In genomic region chr19:58469241-58470013, GRCh38 we compare ENCODE assay signal across 24 cellular contexts. TPM values are rescaled to one million over a fixed set of nuclear protein-coding genes. Genes with fewer than 3 reads are reported as not detected.
DNase-seq lines count a peak whose midpoint lies in the region; ATAC-seq, FAIRE-seq and TF ChIP-seq lines count a peak whose summit lies in the region.
"Had no signal": no experiment of that assay in that cellular context is flagged by ENCODE, and none has a peak within 500 bp of the region (broad histone marks: within the 10 kb centered on the region; RNA-seq: fewer than 3 reads in every experiment).

No MANE protein-coding gene starts in this region.

- peaks cover 37% of the 10 kb centered on the region for H3K4me1 ChIP-seq in DND-41 (ENCODE audit: insufficient read depth, low read length)

- no peaks in the 10 kb centered on the region for H3K9me3 ChIP-seq in DND-41 (ENCODE audit: insufficient read depth, low read length, severe bottlenecking)
- H3K9me3 ChIP-seq: esophagus muscularis mucosa, gastrocnemius medialis, lower lobe of right lung, sigmoid colon, suprapubic skin, uterus had no signal

- no peak for TF ChIP-seq POLR2A in GM12891 (IDR thresholded peaks at IDR 0.05; ENCODE audit: low read depth, low read length)

- no peaks in the 10 kb centered on the region for H3K27me3 ChIP-seq in DND-41 (ENCODE audit: insufficient read depth, low read length, poor library complexity)
- H3K27me3 ChIP-seq: esophagus muscularis mucosa, gastrocnemius medialis, sigmoid colon, suprapubic skin, uterus had no signal

- H4K20me1 ChIP-seq in DND-41 (ENCODE audit: insufficient read depth, low read length), result peaks cover 30% of the 10 kb centered on the region

- peaks cover 23% of the 10 kb centered on the region for H3K4me1 Mint-ChIP-seq in activated CD4-positive, alpha-beta T cell treated with anti-CD3 and anti-CD28 coated beads for 36 hours
- H3K4me1 Mint-ChIP-seq in brain (peaks cover 37% of the 10 kb centered on the region), nephron (peaks cover 12% of the 10 kb centered on the region)

- ATAC-seq in activated CD4-positive, alpha-beta T cell treated with anti-CD3 and anti-CD28 coated beads for 36 hours, result no peak
- no peak for ATAC-seq in DND-41 (ENCODE audit: insufficient read depth, low read depth)
- no peak for ATAC-seq in GM19023 (IDR thresholded peaks at IDR 0.05; ENCODE audit: unreplicated experiment)
- ATAC-seq: activated T-helper 17 cell treated with anti-CD3 and anti-CD28 coated beads, Interleukin-2, amount 50 U/mL, for 72 hours; gastrocnemius medialis; lower lobe of right lung had no signal

- peak overlapping the region; percentile 86 for H3K4me3 Mint-ChIP-seq in activated CD4-positive, alpha-beta T cell treated with anti-CD3 and anti-CD28 coated beads for 36 hours
- H3K4me3 Mint-ChIP-seq in brain (peak overlapping the region; percentile 86 to 91 (median 89)), nephron (peak overlapping the region; percentile 86 to 89 (median 87))

- peaks cover 46% of the 10 kb centered on the region for H3K36me3 ChIP-seq in DND-41 (ENCODE audit: insufficient read depth, low read length)
- H3K36me3 ChIP-seq: uterus had no signal

- H3K79me2 ChIP-seq in DND-41 (ENCODE audit: insufficient read depth, low read length), result peaks cover 26% of the 10 kb centered on the region

- TF ChIP-seq CTCF in DND-41 (IDR thresholded peaks at IDR 0.05; ENCODE audit: borderline replicate concordance, extremely low read depth, low read length, poor library complexity, severe bottlenecking) (no peak), brain (conservative IDR thresholded peaks at IDR 0.05) (no peak), nephron (IDR thresholded peaks at IDR 0.05; ENCODE audit: unreplicated experiment in 3 of 3) (no peak)

- no peak overlapping the region for H3K27ac ChIP-seq in DND-41 (ENCODE audit: low read length)
- H3K27ac ChIP-seq: esophagus muscularis mucosa, gastrocnemius medialis, lower lobe of right lung, parathyroid adenoma, sigmoid colon, suprapubic skin, uterus had no signal

- no peak overlapping the region for H2AFZ ChIP-seq in DND-41 (ENCODE audit: low read depth, low read length)
- H2AFZ ChIP-seq: parathyroid adenoma had no signal

- H3K9me3 Mint-ChIP-seq in activated CD4-positive, alpha-beta T cell treated with anti-CD3 and anti-CD28 coated beads for 36 hours (ENCODE audit: low read depth), result no peaks in the 10 kb centered on the region
- H3K9me3 Mint-ChIP-seq in brain (no peaks in the 10 kb centered on the region), nephron (no peaks in the 10 kb centered on the region)
- H3K9me3 Mint-ChIP-seq: activated T-helper 17 cell treated with anti-CD3 and anti-CD28 coated beads, Interleukin-2, amount 50 U/mL, for 72 hours had no signal

- H3K4me3 ChIP-seq in DND-41 (ENCODE audit: low read depth in 1 of 2, low read length in 2 of 2), result no peak overlapping the region
- H3K4me3 ChIP-seq: esophagus muscularis mucosa, gastrocnemius medialis, lower lobe of right lung, sigmoid colon, suprapubic skin, uterus had no signal

- peak overlapping the region; percentile 88; the same call in 1 of the 2 replicates for H3K4me2 ChIP-seq in DND-41 (ENCODE audit: insufficient read depth, low read length)

- intact Hi-C loops in activated CD4-positive, alpha-beta T cell treated with anti-CD3 and anti-CD28 coated beads for 36 hours (cut with DNase I, micrococcal nuclease), result no loop called here

- DNase-seq in activated CD4-positive, alpha-beta T cell treated with anti-CD3 and anti-CD28 coated beads for 36 hours, result no peak
- DNase-seq in activated CD4-positive, alpha-beta T cell treated with anti-CD3 and anti-CD28 coated beads for 4 hours, result no peak
- DNase-seq in DND-41, result no peak
- no peak for DNase-seq in GM12891 (ENCODE audit: insufficient read length, low spot score)
- DNase-seq in HUDEP-2 (lab: John Stamatoyannopoulos, UW; ENCODE audit: unreplicated experiment in 76 of 76), result no peak
- DNase-seq: activated CD4-positive, alpha-beta T cell treated with anti-CD3 and anti-CD28 coated beads, Interleukin-2, amount 50 U/mL, for 4 hours; caudate nucleus; gastrocnemius medialis; hypothalamus; islet precursor cell; lower lobe of right lung; NCI-H1105 treated with DMSO at 0.1 percent for 48 hours; NCI-H526; sigmoid colon; uterus had no signal

- H3K27me3 Mint-ChIP-seq in activated CD4-positive, alpha-beta T cell treated with anti-CD3 and anti-CD28 coated beads for 36 hours, result peaks cover 2% of the 10 kb centered on the region
- peaks cover 10% of the 10 kb centered on the region for H3K27me3 Mint-ChIP-seq in brain
- peaks cover 3% of the 10 kb centered on the region for H3K27me3 Mint-ChIP-seq in nephron (ENCODE audit: low read depth)
- H3K27me3 Mint-ChIP-seq: activated T-helper 17 cell treated with anti-CD3 and anti-CD28 coated beads, Interleukin-2, amount 50 U/mL, for 72 hours had no signal

- no peak overlapping the region for H3K27ac Mint-ChIP-seq in activated CD4-positive, alpha-beta T cell treated with anti-CD3 and anti-CD28 coated beads for 36 hours
- H3K27ac Mint-ChIP-seq in brain, result peak overlapping the region in 1 of 5 experiments; percentile 86
- no peak overlapping the region for H3K27ac Mint-ChIP-seq in nephron

- no peak for FAIRE-seq in GM12891 (lab: Jason Lieb, UNC)
- FAIRE-seq: A204.1 had no signal

- POLR2A ChIA-PET in activated CD4-positive, alpha-beta T cell treated with anti-CD3 and anti-CD28 coated beads for 36 hours (lab: Charles Lee), result interaction anchor here (1.0 kb wide), 1 partner anchor 110 kb away, joined by 3 read pairs; no protein-coding TSS in a partner anchor

- CTCF ChIA-PET in activated CD4-positive, alpha-beta T cell treated with anti-CD3 and anti-CD28 coated beads for 36 hours (lab: Charles Lee), result interaction anchor here (0.6 kb wide), 1 partner anchor 21 kb away, joined by 3 read pairs; no protein-coding TSS in a partner anchor

- no peak overlapping the region for H3K9ac ChIP-seq in DND-41 (ENCODE audit: low read depth, low read length)
- H3K9ac ChIP-seq: parathyroid adenoma had no signal

- H3K36me3 Mint-ChIP-seq in activated CD4-positive, alpha-beta T cell treated with anti-CD3 and anti-CD28 coated beads for 36 hours (ENCODE audit: low read depth), result peaks cover 8% of the 10 kb centered on the region
- H3K36me3 Mint-ChIP-seq in brain, result peaks cover 16% of the 10 kb centered on the region
- peaks cover 11% of the 10 kb centered on the region for H3K36me3 Mint-ChIP-seq in nephron (ENCODE audit: low read depth)

TF ChIP-seq in GM12891, 5 proteins besides CTCF, POLR2A, EP300 and RAD21:
- TF ChIP-seq SPI1 (IDR thresholded peaks at IDR 0.05; ENCODE audit: low read depth, low read length) (no peak), TAF1 (IDR thresholded peaks at IDR 0.05; ENCODE audit: low read depth, low read length) (no peak), POU2F2 (IDR thresholded peaks at IDR 0.05; ENCODE audit: low read depth, low read length) (no peak), PAX5 (IDR thresholded peaks at IDR 0.05; ENCODE audit: insufficient read depth, low read length, severe bottlenecking) (no peak), POLR2AphosphoS5 (IDR thresholded peaks at IDR 0.05; ENCODE audit: low read depth, low read length) (no peak)

RNA-seq across cellular contexts. Expression of gene ZNF324, which starts 2.5 kb away (rescaled TPM):
- 1 to 10 TPM; 4.7 to 7.5 TPM for total RNA-seq in activated CD4-positive, alpha-beta T cell treated with anti-CD3 and anti-CD28 coated beads for 36 hours
- 8.5 TPM for polyA plus RNA-seq in brain (ENCODE audit: insufficient read depth, low read depth, low replicate concordance)
- polyA plus RNA-seq in GM12891 (2012; ENCODE audit: low read depth, missing spikeins), result 5.8 TPM

RNA-seq across cellular contexts. Expression of gene ZNF446, which starts 6.7 kb away (rescaled TPM):
- total RNA-seq in activated CD4-positive, alpha-beta T cell treated with anti-CD3 and anti-CD28 coated beads for 36 hours, result 1 to 10 TPM; 4.2 to 4.7 TPM
- polyA plus RNA-seq in brain (ENCODE audit: insufficient read depth, low read depth, low replicate concordance), result 13.5 TPM
- 6.1 TPM for polyA plus RNA-seq in GM12891 (2012; ENCODE audit: low read depth, missing spikeins)

RNA-seq across cellular contexts. Expression of gene ZNF324B, which starts 18.0 kb away (rescaled TPM):
- total RNA-seq in activated CD4-positive, alpha-beta T cell treated with anti-CD3 and anti-CD28 coated beads for 36 hours, result 1 to 10 TPM; 5.8 to 7.5 TPM
- polyA plus RNA-seq in brain (ENCODE audit: insufficient read depth, low read depth, low replicate concordance), result 5.3 TPM
- polyA plus RNA-seq in GM12891 (2012; ENCODE audit: low read depth, missing spikeins), result 3.0 TPM

RNA-seq across cellular contexts. Expression of gene ZNF132, which starts 29.5 kb away (rescaled TPM):
- 1 to 10 TPM; 3.3 to 4.4 TPM for total RNA-seq in activated CD4-positive, alpha-beta T cell treated with anti-CD3 and anti-CD28 coated beads for 36 hours
- polyA plus RNA-seq in brain (ENCODE audit: insufficient read depth, low read depth, low replicate concordance), result 2.5 TPM
- 0.81 TPM for polyA plus RNA-seq in GM12891 (2012; ENCODE audit: low read depth, missing spikeins)
- total RNA-seq: G401 had no signal

RNA-seq across cellular contexts. Expression of gene SLC27A5, which starts 42.4 kb away (rescaled TPM):
- total RNA-seq in activated CD4-positive, alpha-beta T cell treated with anti-CD3 and anti-CD28 coated beads for 36 hours, result 10 to 100 TPM in 1 of 2 experiments, 1 to 10 TPM in 1; 8.9 to 19.5 TPM
- polyA plus RNA-seq in brain (ENCODE audit: insufficient read depth, low read depth, low replicate concordance), result 30.5 TPM
- 23.9 TPM for polyA plus RNA-seq in GM12891 (2012; ENCODE audit: low read depth, missing spikeins)
